19 cellular contexts compared by ENCODE assay signal in the genomic region with DNA sequence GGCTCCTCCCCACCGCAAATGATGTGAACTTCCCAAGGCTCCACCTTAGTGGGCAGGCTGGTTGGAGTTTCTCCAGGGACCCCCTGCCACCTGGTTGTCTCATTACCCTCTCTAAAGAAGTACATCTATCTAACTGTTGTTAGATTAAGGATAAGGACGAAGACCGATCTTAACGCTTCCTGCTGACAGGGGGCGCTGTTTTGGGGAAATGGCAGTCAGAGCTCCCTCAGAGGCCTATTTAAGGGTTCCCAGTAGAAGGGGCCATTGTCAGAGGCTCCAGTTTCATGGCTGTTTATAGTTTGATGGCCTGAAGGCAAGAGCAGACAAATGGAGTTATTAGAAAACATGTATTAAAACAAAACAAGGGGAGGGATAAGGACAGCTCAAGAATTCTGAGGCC.
"Had no signal": no experiment of that assay in that cellular context is flagged by ENCODE, and none has a peak within 500 bp of the region (broad histone marks: within the 10 kb centered on the region; RNA-seq: fewer than 3 reads in every experiment).

No MANE protein-coding gene starts in this region.

- H3K27ac Mint-ChIP-seq: activated CD4-positive, alpha-beta memory T cell treated with anti-CD3 and anti-CD28 coated beads for 36 hours; activated T-helper 1 cell treated with anti-CD3 and anti-CD28 coated beads, Interleukin-12 subunit alpha, Interleukin-12 subunit beta, Interleukin-2, Interleukin-4 antibody, amounts not matched to agents 30 ng/mL and 10 ng/mL and 1 ng/mL, durations not matched to agents 14 hours and 24 hours and 36 hours; natural killer cell; stimulated activated memory B cell treated with anti-CD40 and anti-IgM and Interleukin-4, amounts not matched to agents 10 μg/mL and 1 μg/mL and 100 μg/mL, for 72 hours had no signal

- H3K9me3 Mint-ChIP-seq: activated CD4-positive, alpha-beta memory T cell treated with anti-CD3 and anti-CD28 coated beads for 36 hours; natural killer cell; stimulated activated memory B cell treated with anti-CD40 and anti-IgM and Interleukin-4, amounts not matched to agents 10 μg/mL and 1 μg/mL and 100 μg/mL, for 72 hours had no signal

- ATAC-seq: activated CD4-positive, CD25-positive, alpha-beta regulatory T cell treated with anti-CD3 and anti-CD28 coated beads, Interleukin-2, amount 50 U/mL, for 24 hours; esophagus mucosa; lower lobe of right lung; natural killer cell; sciatic nerve; stimulated activated memory B cell treated with anti-CD40 and anti-IgM and Interleukin-4, amounts not matched to agents 10 μg/mL and 1 μg/mL and 100 μg/mL, for 72 hours; upper lobe of right lung had no signal

- H3K36me3 Mint-ChIP-seq: natural killer cell; stimulated activated memory B cell treated with anti-CD40 and anti-IgM and Interleukin-4, amounts not matched to agents 10 μg/mL and 1 μg/mL and 100 μg/mL, for 72 hours had no signal

- H3K4me3 ChIP-seq: ascending aorta, breast epithelium, coronary artery, lower lobe of right lung, smooth muscle cell, upper lobe of right lung had no signal

- H3K27ac ChIP-seq: ascending aorta, breast epithelium, coronary artery, lower lobe of right lung, parathyroid adenoma, upper lobe of right lung had no signal

- H3K9ac ChIP-seq: parathyroid adenoma had no signal

- H3K36me3 ChIP-seq: ascending aorta, breast epithelium, lower lobe of right lung, upper lobe of right lung had no signal

- DNase-seq: activated CD4-positive, alpha-beta memory T cell treated with anti-CD3 and anti-CD28 coated beads for 36 hours; activated naive CD4-positive, alpha-beta T cell; activated T-cell treated with anti-CD3 and anti-CD28 coated beads for 4 hours; lower lobe of right lung; natural killer cell; stimulated activated CD4-positive, alpha-beta T cell treated with anti-CD3 and anti-CD28 coated beads, Interleukin-4, amount 100 ng/mL, for 4 hours; T-helper 1 cell; T-helper 9 cell; upper lobe of right lung had no signal

- H2AFZ ChIP-seq: parathyroid adenoma had no signal

- H3K4me2 ChIP-seq: smooth muscle cell had no signal

- H3K27me3 Mint-ChIP-seq: activated CD4-positive, alpha-beta memory T cell treated with anti-CD3 and anti-CD28 coated beads for 36 hours; stimulated activated memory B cell treated with anti-CD40 and anti-IgM and Interleukin-4, amounts not matched to agents 10 μg/mL and 1 μg/mL and 100 μg/mL, for 72 hours had no signal

- H3K27me3 ChIP-seq: ascending aorta, breast epithelium, upper lobe of right lung had no signal

- H3K4me3 Mint-ChIP-seq: activated CD4-positive, alpha-beta memory T cell treated with anti-CD3 and anti-CD28 coated beads for 36 hours; activated T-helper 1 cell treated with anti-CD3 and anti-CD28 coated beads, Interleukin-12 subunit alpha, Interleukin-12 subunit beta, Interleukin-2, Interleukin-4 antibody, amounts not matched to agents 30 ng/mL and 10 ng/mL and 1 ng/mL, durations not matched to agents 14 hours and 24 hours and 36 hours; natural killer cell; stimulated activated memory B cell treated with anti-CD40 and anti-IgM and Interleukin-4, amounts not matched to agents 10 μg/mL and 1 μg/mL and 100 μg/mL, for 72 hours had no signal

- H3K4me1 ChIP-seq: ascending aorta, breast epithelium, lower lobe of right lung, parathyroid adenoma, upper lobe of right lung had no signal

- H3K9me3 ChIP-seq: ascending aorta, breast epithelium, lower lobe of right lung, upper lobe of right lung had no signal

- H3K79me2 ChIP-seq: parathyroid adenoma had no signal

- H3K4me1 Mint-ChIP-seq: natural killer cell; stimulated activated memory B cell treated with anti-CD40 and anti-IgM and Interleukin-4, amounts not matched to agents 10 μg/mL and 1 μg/mL and 100 μg/mL, for 72 hours had no signal
